ENCODE assay signal across 8 cellular contexts in the genomic region with DNA sequence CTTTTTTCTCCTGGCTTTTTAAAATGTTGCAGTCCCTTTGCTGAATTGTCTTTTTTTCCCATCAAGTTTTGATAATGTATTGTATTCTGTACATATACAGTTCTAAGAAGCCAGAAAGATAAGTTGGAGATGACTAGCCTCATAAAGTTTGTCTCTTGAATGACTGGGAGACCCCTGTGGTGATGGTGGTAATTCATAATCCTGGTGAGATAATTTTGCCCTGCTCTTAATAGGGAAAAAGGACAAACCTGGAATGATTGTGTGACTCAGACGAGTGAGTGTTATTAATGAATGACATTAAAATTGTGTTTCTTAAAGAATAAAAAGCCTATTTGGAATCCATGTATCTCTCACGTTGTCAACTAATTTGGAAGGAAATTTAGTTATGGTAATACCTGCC. TPM values are rescaled to one million over a fixed set of nuclear protein-coding genes. Genes with fewer than 3 reads are reported as not detected.
A peak's percentile ranks its signal among the peaks of the same experiment; 100 is the strongest.
DNase-seq lines count a peak whose midpoint lies in the region; ATAC-seq and TF ChIP-seq lines count a peak whose summit lies in the region.

No MANE protein-coding gene starts in this region.

- H3K27ac ChIP-seq in MM.1S (ENCODE audit: low read length) (no peak overlapping the region), duodenal mucosa (ENCODE audit: low read depth, low read length) (no peak overlapping the region), neuronal stem cell (replicated peaks; ENCODE audit: low read length) (no peak overlapping the region), thyroid gland (peak overlapping the region in 1 of 3 donors; percentile 91)

- no peaks in the 10 kb centered on the region for H3K27me3 ChIP-seq in MM.1S (replicated peaks; ENCODE audit: insufficient read depth, low read length)
- H3K27me3 ChIP-seq in duodenal mucosa (ENCODE audit: control insufficient read depth in 1 of 2, insufficient read depth in 2 of 2, low read length in 2 of 2): no peaks in the 10 kb centered on the region
- H3K27me3 ChIP-seq in neuronal stem cell (ENCODE audit: control insufficient read depth in 3 of 3, insufficient read depth in 3 of 3, low read depth in 1 of 3, low read length in 3 of 3): no peaks in the 10 kb centered on the region
- no peaks in the 10 kb centered on the region for H3K27me3 ChIP-seq in thyroid gland

- peaks cover 2% of the 10 kb centered on the region for H3K79me1 ChIP-seq in neuronal stem cell (ENCODE audit: low read depth, low read length)

- TF ChIP-seq CTCF in MM.1S (IDR thresholded peaks at IDR 0.05; ENCODE audit: low read length) (no peak), thyroid gland (IDR thresholded peaks at IDR 0.05) (no peak)

- no peaks in the 10 kb centered on the region for H3K36me3 ChIP-seq in MM.1S (replicated peaks; ENCODE audit: insufficient read depth, low read length)
- no peaks in the 10 kb centered on the region for H3K36me3 ChIP-seq in duodenal mucosa (ENCODE audit: control insufficient read depth in 1 of 2, insufficient read depth in 2 of 2, low read length in 2 of 2)
- peaks cover 0 to 21% of the 10 kb centered on the region in 2 donors for H3K36me3 ChIP-seq in neuronal stem cell (replicated peaks in 1 of 2; ENCODE audit: control insufficient read depth in 2 of 2, insufficient read depth in 2 of 2, low read length in 2 of 2)
- H3K36me3 ChIP-seq in thyroid gland: no peaks in the 10 kb centered on the region

- H4K8ac ChIP-seq in neuronal stem cell (ENCODE audit: low read depth, low read length): no peak overlapping the region

- H4K20me1 ChIP-seq in MM.1S (ENCODE audit: insufficient read depth, low read length): no peaks in the 10 kb centered on the region

- H3K4me2 ChIP-seq in MM.1S (ENCODE audit: low read depth, low read length): peak overlapping the region; percentile 92
- H3K4me2 ChIP-seq in neuronal stem cell (ENCODE audit: insufficient read depth, low read length, poor library complexity, severe bottlenecking): peak overlapping the region; percentile 58

- no peak overlapping the region for H3K18ac ChIP-seq in neuronal stem cell (ENCODE audit: low read length)

- H4K91ac ChIP-seq in neuronal stem cell (ENCODE audit: low read depth, low read length, poor library complexity): no peak overlapping the region

- WGBS in neuronal stem cell (ENCODE audit: extremely low coverage in 2 of 2, insufficient read length in 2 of 2, insufficient replicate concordance in 1 of 2), 2 donors: no CpG with 5 or more reads among the region's 2 CpGs
- WGBS in thyroid gland, 2 donors: 78 to 81% methylated on average over 2 of the region's 2 CpGs

- no peak for ATAC-seq in GM18861 (IDR thresholded peaks at IDR 0.05; ENCODE audit: unreplicated experiment)
- no peak for ATAC-seq in GM21786 (IDR thresholded peaks at IDR 0.05; ENCODE audit: unreplicated experiment)

- no peak overlapping the region for H2BK5ac ChIP-seq in neuronal stem cell (ENCODE audit: low read length)

- TF ChIP-seq POLR2A in thyroid gland (IDR thresholded peaks at IDR 0.05): no peak

- no peaks in the 10 kb centered on the region; the same call in 1 of the 2 replicates for H3F3A ChIP-seq in MM.1S (ENCODE audit: insufficient read depth, low read length)

- H3K9ac ChIP-seq in MM.1S (ENCODE audit: low read length) (peak overlapping the region; percentile 74; the same call in 1 of the 2 replicates), duodenal mucosa (ENCODE audit: low read depth in 1 of 2, low read length in 2 of 2) (peak overlapping the region; percentile 89 to 95), neuronal stem cell (ENCODE audit: low read depth, low read length, poor library complexity) (no peak overlapping the region)

- intact Hi-C loops in thyroid gland (cut with DNase I): no loop called here

- H2AK5ac ChIP-seq in neuronal stem cell (ENCODE audit: low read depth, low read length): no peak overlapping the region

- no peak overlapping the region for H3K4ac ChIP-seq in neuronal stem cell (ENCODE audit: low read length)

- peak; percentile 35 for DNase-seq in EH (ENCODE audit: low read depth)
- no peak for DNase-seq in MM.1S
- DNase-seq in neuronal stem cell (ENCODE audit: low spot score): no peak
- no peak for DNase-seq in hepatic stellate cell (ENCODE audit: low spot score)
- no peak for DNase-seq in thyroid gland

- no peak overlapping the region for H3K14ac ChIP-seq in neuronal stem cell (ENCODE audit: low read length)

- H3K79me2 ChIP-seq in MM.1S (ENCODE audit: low read length): peaks cover 33% of the 10 kb centered on the region

- H2BK15ac ChIP-seq in neuronal stem cell (ENCODE audit: low read length): no peak overlapping the region

- no peak overlapping the region for H2BK12ac ChIP-seq in neuronal stem cell (ENCODE audit: low read length)

- no peak overlapping the region for H2AFZ ChIP-seq in MM.1S (ENCODE audit: low read length)
- H2AFZ ChIP-seq in neuronal stem cell (ENCODE audit: low read length): no peak overlapping the region

- H3K9me3 ChIP-seq in MM.1S (replicated peaks; ENCODE audit: insufficient read depth, low read length) (no peaks in the 10 kb centered on the region), duodenal mucosa (ENCODE audit: control insufficient read depth in 1 of 2, low read length in 2 of 2) (no peaks in the 10 kb centered on the region), neuronal stem cell (replicated peaks in 1 of 2; ENCODE audit: control insufficient read depth in 2 of 2, insufficient read depth in 1 of 2, low read depth in 1 of 2, low read length in 2 of 2) (peaks cover 0 to under 1% of the 10 kb centered on the region in 2 donors), thyroid gland (no peaks in the 10 kb centered on the region)

- no peaks in the 10 kb centered on the region for H3K9me2 ChIP-seq in MM.1S (replicated peaks; ENCODE audit: insufficient read depth, low read length)

- H3K4me3 ChIP-seq in MM.1S (ENCODE audit: low read length) (peak overlapping the region; percentile 95), duodenal mucosa (ENCODE audit: low read depth in 1 of 2, low read length in 2 of 2) (peak overlapping the region; percentile 94 to 99), neuronal stem cell (ENCODE audit: low read length in 2 of 2) (peak overlapping the region in 1 of 2 donors; percentile 76), thyroid gland (replicated peaks in 1 of 3) (no peak overlapping the region)

- no peak overlapping the region for H2BK120ac ChIP-seq in neuronal stem cell (ENCODE audit: low read depth, low read length)

- no peak overlapping the region for H3K23ac ChIP-seq in neuronal stem cell (ENCODE audit: low read depth, low read length, poor library complexity)

- H3K4me1 ChIP-seq in MM.1S (ENCODE audit: low read length) (peaks cover 10% of the 10 kb centered on the region), duodenal mucosa (ENCODE audit: control insufficient read depth in 1 of 2, insufficient read depth in 2 of 2, low read length in 2 of 2) (peaks cover 10 to 20% of the 10 kb centered on the region in 2 donors), neuronal stem cell (ENCODE audit: control insufficient read depth in 2 of 2, insufficient read depth in 1 of 2, low read depth in 1 of 2, low read length in 2 of 2) (no peaks in the 10 kb centered on the region), thyroid gland (peaks cover 6 to 12% of the 10 kb centered on the region in 2 donors)

RNA-seq across cellular contexts. Expression of gene HIKESHI, which starts 1.2 kb away (rescaled TPM):
- polyA plus RNA-seq in neuronal stem cell (2013, experiment 1 of 2): 92.9 TPM
- 91.9 TPM for polyA plus RNA-seq in neuronal stem cell (2013, experiment 2 of 2)
- total RNA-seq in thyroid gland: 10 to 100 TPM; 32.9 to 53.6 (median 36.9) TPM

RNA-seq across cellular contexts. Expression of gene EED, which starts 58.7 kb away (rescaled TPM):
- 27.9 TPM for polyA plus RNA-seq in neuronal stem cell (2013, experiment 1 of 2)
- polyA plus RNA-seq in neuronal stem cell (2013, experiment 2 of 2): 28.0 TPM
- total RNA-seq in thyroid gland: 10 to 100 TPM; 25.5 to 46.0 (median 33.0) TPM

Comparison
In these comparisons a context has a peak if more than half of its experiments do, and no peak if none do; other contexts are left out.
1. H3K4me3 ChIP-seq: peak in MM.1S (single experiment) and duodenal mucosa (2 of 2); none in thyroid gland (0 of 3).